In the genomic region with DNA sequence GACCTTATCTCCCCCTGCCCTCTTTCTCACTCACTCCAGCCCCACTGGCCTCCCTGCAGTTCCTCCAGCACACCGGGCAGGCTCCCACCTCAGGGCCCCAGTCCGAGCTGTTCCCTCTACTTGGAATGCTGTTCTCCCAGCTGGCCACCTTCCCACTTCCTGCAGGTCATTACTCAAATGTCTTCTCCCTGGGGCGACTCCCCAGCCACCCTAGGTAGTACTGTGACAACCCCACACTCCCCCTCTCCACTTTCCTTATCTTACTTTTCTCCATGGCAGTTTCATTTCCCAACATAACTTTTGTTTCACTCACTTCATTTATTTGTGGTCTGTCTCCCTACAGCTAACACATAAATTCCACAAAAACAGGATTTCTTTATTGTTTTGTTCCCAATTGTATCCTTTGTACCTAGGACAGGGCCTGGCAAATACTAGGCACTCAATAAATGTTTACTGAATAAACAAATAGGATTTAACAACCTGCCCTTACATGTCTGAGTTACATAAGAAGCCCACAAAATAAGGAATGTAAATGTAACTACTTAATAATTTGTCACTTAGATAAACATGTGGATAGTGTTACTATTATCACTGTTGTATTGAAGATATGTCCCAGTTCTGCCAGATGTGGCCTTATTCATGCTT, we compare ENCODE assay signal across 16 cellular contexts.
DNase-seq lines count a peak whose midpoint lies in the region; TF ChIP-seq lines count a peak whose summit lies in the region.
"Had no signal": no experiment of that assay in that cellular context is flagged by ENCODE, and none has a peak within 500 bp of the region (broad histone marks: within the 10 kb centered on the region; RNA-seq: fewer than 3 reads in every experiment).

No MANE protein-coding gene starts in this region.

- H3K9me3 Mint-ChIP-seq in Calu3 (ENCODE audit: low read depth, unreplicated experiment) (no peaks in the 10 kb centered on the region), osteocyte (ENCODE audit: unreplicated experiment) (no peaks in the 10 kb centered on the region)
- no peaks in the 10 kb centered on the region for H3K9me3 Mint-ChIP-seq in activated T-helper 2 cell treated with anti-CD3 and anti-CD28 coated beads, Interferon-gamma antibody, Interleukin-2, Interleukin-4, amounts not matched to agents 10 μg/mL and 5 μg/mL and 100 μg/mL, durations not matched to agents 14 hours and 24 hours and 36 hours
- H3K9me3 Mint-ChIP-seq: brain; stimulated activated naive CD8-positive, alpha-beta T cell treated with anti-CD3 and anti-CD28 coated beads, Interleukin-15, Interleukin-2, amounts not matched to agents 100 ng/mL and 50 ng/mL, for 24 hours had no signal

- H3K4me1 Mint-ChIP-seq in Calu3 (ENCODE audit: low read depth, unreplicated experiment) (peaks cover 48% of the 10 kb centered on the region), osteocyte (ENCODE audit: unreplicated experiment) (peaks cover 66% of the 10 kb centered on the region)
- H3K4me1 Mint-ChIP-seq in activated T-helper 2 cell treated with anti-CD3 and anti-CD28 coated beads, Interferon-gamma antibody, Interleukin-2, Interleukin-4, amounts not matched to agents 10 μg/mL and 5 μg/mL and 100 μg/mL, durations not matched to agents 14 hours and 24 hours and 36 hours (ENCODE audit: low read depth), result peaks cover 4% of the 10 kb centered on the region

- BruUV-seq in Calu3 (replicated peaks; lab: Mats Ljungman, UMichigan), result no TSS peak

- H3K4me3 Mint-ChIP-seq in Calu3 (ENCODE audit: low read depth, unreplicated experiment) (peak overlapping the region; percentile 14), osteocyte (ENCODE audit: unreplicated experiment) (no peak overlapping the region)
- no peak overlapping the region for H3K4me3 Mint-ChIP-seq in activated T-helper 2 cell treated with anti-CD3 and anti-CD28 coated beads, Interferon-gamma antibody, Interleukin-2, Interleukin-4, amounts not matched to agents 10 μg/mL and 5 μg/mL and 100 μg/mL, durations not matched to agents 14 hours and 24 hours and 36 hours (ENCODE audit: low read depth)
- H3K4me3 Mint-ChIP-seq: brain; stimulated activated naive CD8-positive, alpha-beta T cell treated with anti-CD3 and anti-CD28 coated beads, Interleukin-15, Interleukin-2, amounts not matched to agents 100 ng/mL and 50 ng/mL, for 24 hours had no signal

- peaks cover 5% of the 10 kb centered on the region for H3K36me3 Mint-ChIP-seq in Calu3 (ENCODE audit: insufficient read depth, unreplicated experiment)
- H3K36me3 Mint-ChIP-seq in osteocyte (ENCODE audit: unreplicated experiment), result peaks cover 6% of the 10 kb centered on the region
- H3K36me3 Mint-ChIP-seq in activated T-helper 2 cell treated with anti-CD3 and anti-CD28 coated beads, Interferon-gamma antibody, Interleukin-2, Interleukin-4, amounts not matched to agents 10 μg/mL and 5 μg/mL and 100 μg/mL, durations not matched to agents 14 hours and 24 hours and 36 hours (ENCODE audit: low read depth), result no peaks in the 10 kb centered on the region
- H3K36me3 Mint-ChIP-seq: brain had no signal

- intact Hi-C loops in Calu3 (cut with micrococcal nuclease; ENCODE audit: unreplicated experiment), result no loop called here
- intact Hi-C loops in activated T-helper 2 cell treated with anti-CD3 and anti-CD28 coated beads, Interferon-gamma antibody, Interleukin-2, Interleukin-4, amounts not matched to agents 10 μg/mL and 5 μg/mL and 100 μg/mL, durations not matched to agents 14 hours and 24 hours and 36 hours (cut with micrococcal nuclease), result no loop called here

- CTCF ChIA-PET in Calu3 (lab: Charles Lee), result no interaction called here

- H3K27me3 Mint-ChIP-seq in Calu3 (ENCODE audit: unreplicated experiment), result no peaks in the 10 kb centered on the region
- no peaks in the 10 kb centered on the region for H3K27me3 Mint-ChIP-seq in osteocyte (ENCODE audit: unreplicated experiment)
- peaks cover 4% of the 10 kb centered on the region for H3K27me3 Mint-ChIP-seq in activated T-helper 2 cell treated with anti-CD3 and anti-CD28 coated beads, Interferon-gamma antibody, Interleukin-2, Interleukin-4, amounts not matched to agents 10 μg/mL and 5 μg/mL and 100 μg/mL, durations not matched to agents 14 hours and 24 hours and 36 hours (ENCODE audit: low read depth)
- H3K27me3 Mint-ChIP-seq: brain; stimulated activated naive CD8-positive, alpha-beta T cell treated with anti-CD3 and anti-CD28 coated beads, Interleukin-15, Interleukin-2, amounts not matched to agents 100 ng/mL and 50 ng/mL, for 24 hours had no signal

- peak; percentile 64 for DNase-seq in Calu3
- DNase-seq in NCI-H226, result peak; percentile 69
- peak; percentile 45 for DNase-seq in epithelial cell of esophagus (ENCODE audit: low read depth)
- no peak for DNase-seq in osteocyte (ENCODE audit: extremely low spot score, unreplicated experiment)
- DNase-seq in effector CD4-positive, alpha-beta T cell, result no peak
- no peak for DNase-seq in superior temporal gyrus (ENCODE audit: extremely low spot score)
- DNase-seq in hypothalamus (lab: John Stamatoyannopoulos, UW), result no peak
- DNase-seq in activated T-helper 2 cell treated with anti-CD3 and anti-CD28 coated beads, Interferon-gamma antibody, Interleukin-2, Interleukin-4, amounts not matched to agents 10 μg/mL and 5 μg/mL and 100 μg/mL, durations not matched to agents 14 hours and 24 hours and 36 hours (ENCODE audit: low spot score), result no peak
- DNase-seq: activated CD4-positive, alpha-beta T cell treated with anti-CD3 and anti-CD28 coated beads, Interleukin-2, amount 50 U/mL, for 48 hours; activated effector memory CD4-positive, alpha-beta T cell treated with anti-CD3 and anti-CD28 coated beads, Interleukin-2, amount 50 U/mL, for 16 hours; MM.1S; stimulated activated CD4-positive, alpha-beta T cell treated with anti-CD3 and anti-CD28 coated beads, Interleukin-4, amount 100 ng/mL, for 24 hours; T-helper 2 cell had no signal

- H3K27ac Mint-ChIP-seq in Calu3 (ENCODE audit: unreplicated experiment), result peak overlapping the region; percentile 36
- peak overlapping the region; percentile 31 for H3K27ac Mint-ChIP-seq in osteocyte (ENCODE audit: unreplicated experiment)
- no peak overlapping the region for H3K27ac Mint-ChIP-seq in activated T-helper 2 cell treated with anti-CD3 and anti-CD28 coated beads, Interferon-gamma antibody, Interleukin-2, Interleukin-4, amounts not matched to agents 10 μg/mL and 5 μg/mL and 100 μg/mL, durations not matched to agents 14 hours and 24 hours and 36 hours
- H3K27ac Mint-ChIP-seq: brain; stimulated activated naive CD8-positive, alpha-beta T cell treated with anti-CD3 and anti-CD28 coated beads, Interleukin-15, Interleukin-2, amounts not matched to agents 100 ng/mL and 50 ng/mL, for 24 hours had no signal

- H3K4me3 ChIP-seq in epithelial cell of esophagus (ENCODE audit: low read length), result no peak overlapping the region
- H3K4me3 ChIP-seq: BLaER1 had no signal

- TF ChIP-seq CTCF in Calu3 (IDR thresholded peaks at IDR 0.05; ENCODE audit: unreplicated experiment), result no peak
- TF ChIP-seq CTCF in epithelial cell of esophagus (IDR thresholded peaks at IDR 0.05; ENCODE audit: insufficient read depth, low read depth, low read length, missing control alignments), result no peak
- TF ChIP-seq CTCF in osteocyte (IDR thresholded peaks at IDR 0.05), result no peak

Comparison
In these comparisons a context has a peak if more than half of its experiments do, and no peak if none do; other contexts are left out.
1. DNase-seq: peak in Calu3 (single experiment), NCI-H226 (single experiment) and epithelial cell of esophagus (single experiment); none in osteocyte (single experiment), effector CD4-positive, alpha-beta T cell (single experiment), superior temporal gyrus (single experiment), hypothalamus (0 of 51) and activated T-helper 2 cell treated with anti-CD3 and anti-CD28 coated beads, Interferon-gamma antibody, Interleukin-2, Interleukin-4, amounts not matched to agents 10 μg/mL and 5 μg/mL and 100 μg/mL, durations not matched to agents 14 hours and 24 hours and 36 hours (single experiment).